In genomic region chr14:38121280-38121679, GRCh38 we compare ENCODE assay signal across 1 cellular context.
TF ChIP-seq lines count a peak whose summit lies in the region.

No MANE protein-coding gene starts in this region.

TF ChIP-seq in endothelial cell of umbilical vein, 7 proteins besides CTCF, POLR2A, EP300 and RAD21 (continued from another document):
- TF ChIP-seq MAX (IDR thresholded peaks at IDR 0.05; ENCODE audit: insufficient read depth, insufficient read length) = no peak
- TF ChIP-seq MYC (IDR thresholded peaks at IDR 0.05; ENCODE audit: low read depth, low read length) = no peak
- no peak for TF ChIP-seq GATA2 (IDR thresholded peaks at IDR 0.05; ENCODE audit: insufficient read depth, insufficient read length, low read depth, low read length)
